Comparison of ENCODE assay signal across 14 cellular contexts in the genomic region with DNA sequence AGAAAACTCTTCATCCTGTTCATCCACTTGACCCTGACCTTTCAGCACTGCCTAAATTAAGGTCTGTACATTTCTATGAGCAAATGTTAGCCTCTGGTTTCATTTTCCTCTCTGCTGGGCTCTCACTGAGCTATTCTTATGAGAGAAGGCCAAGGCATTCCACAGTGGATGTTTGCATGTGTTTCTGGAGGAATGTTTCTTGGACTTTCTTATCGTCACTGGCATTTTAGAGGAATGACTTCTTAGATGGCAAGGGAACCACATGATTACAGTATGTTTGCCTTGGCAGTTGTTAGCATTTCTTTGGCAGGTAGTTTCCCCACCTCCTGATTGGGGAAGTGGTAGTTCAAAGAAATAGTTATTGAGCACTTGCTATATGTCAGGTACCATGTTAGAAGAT.
DNase-seq lines count a peak whose midpoint lies in the region; ATAC-seq, FAIRE-seq and TF ChIP-seq lines count a peak whose summit lies in the region.
"Had no signal": no experiment of that assay in that cellular context is flagged by ENCODE, and none has a peak within 500 bp of the region (broad histone marks: within the 10 kb centered on the region; RNA-seq: fewer than 3 reads in every experiment).

No MANE protein-coding gene starts in this region.

- peak; percentile 80 for FAIRE-seq in astrocyte (lab: Jason Lieb, UNC)

- H2AFZ ChIP-seq in astrocyte (ENCODE audit: low read depth, low read length): no peak overlapping the region

- H3K4me3 ChIP-seq in astrocyte (ENCODE audit: insufficient read depth, low read depth, low read length) (no peak overlapping the region), iPS-20b (ENCODE audit: low read length) (peak overlapping the region; percentile 37; the same call in 1 of the 2 replicates), skeletal muscle tissue (ENCODE audit: low read length in 3 of 3) (no peak overlapping the region)
- H3K4me3 ChIP-seq: right atrium auricular region had no signal

- peak overlapping the region; percentile 20 for H3K27ac ChIP-seq in astrocyte (ENCODE audit: low read depth, low read length)
- no peak overlapping the region for H3K27ac ChIP-seq in iPS-20b (ENCODE audit: low read length)
- H3K27ac ChIP-seq in skeletal muscle tissue (ENCODE audit: low read depth, low read length): peak overlapping the region; percentile 90
- H3K27ac ChIP-seq: right atrium auricular region had no signal

- H3K27me3 ChIP-seq in astrocyte (ENCODE audit: insufficient read depth, low read length) (no peaks in the 10 kb centered on the region), iPS-20b (ENCODE audit: insufficient read depth, low read length) (no peaks in the 10 kb centered on the region), skeletal muscle tissue (ENCODE audit: control insufficient read depth in 3 of 3, insufficient read depth in 3 of 3, low read length in 3 of 3) (no peaks in the 10 kb centered on the region)
- H3K27me3 ChIP-seq: right atrium auricular region had no signal

- H3K9me3 ChIP-seq in astrocyte (ENCODE audit: insufficient read depth, low read depth, low read length): no peaks in the 10 kb centered on the region
- no peaks in the 10 kb centered on the region for H3K9me3 ChIP-seq in iPS-20b (ENCODE audit: insufficient read depth, low read depth, low read length)
- no peaks in the 10 kb centered on the region for H3K9me3 ChIP-seq in skeletal muscle tissue (ENCODE audit: control insufficient read depth in 3 of 3, low read length in 3 of 3)
- H3K9me3 ChIP-seq: right atrium auricular region had no signal

- H3K79me2 ChIP-seq in astrocyte (ENCODE audit: insufficient read depth, low read length): no peaks in the 10 kb centered on the region

- DNase-seq in GM04503 (ENCODE audit: low read depth) (peak; percentile 62), astrocyte (ENCODE audit: low read depth) (peak; percentile 96), COR-L47 (lab: John Stamatoyannopoulos, UW) (no peak), NCI-H1436 (lab: John Stamatoyannopoulos, UW) (no peak)
- no peak for DNase-seq in stimulated activated CD4-positive, alpha-beta T cell treated with anti-CD3 and anti-CD28 coated beads, Interleukin-15, amount 100 ng/mL, for 24 hours
- DNase-seq: activated effector memory CD4-positive, alpha-beta T cell treated with anti-CD3 and anti-CD28 coated beads, Interleukin-2, amount 50 U/mL, for 16 hours; dermis blood vessel endothelial cell; DMS153; hypothalamus; KBM-7 had no signal

- no peaks in the 10 kb centered on the region for H4K20me1 ChIP-seq in astrocyte (ENCODE audit: insufficient read depth, low read length)

- H3K27ac Mint-ChIP-seq in astrocyte (ENCODE audit: unreplicated experiment): peak overlapping the region; percentile 20

- no peak for TF ChIP-seq CTCF in astrocyte (IDR thresholded peaks at IDR 0.05; ENCODE audit: insufficient read depth, low read depth, low read length)

- no peaks in the 10 kb centered on the region for H3K36me3 Mint-ChIP-seq in astrocyte (ENCODE audit: low read depth, unreplicated experiment)

- no peak overlapping the region for H3K4me2 ChIP-seq in astrocyte (ENCODE audit: low read length)

- H3K36me3 ChIP-seq in astrocyte (ENCODE audit: insufficient read depth, low read length) (no peaks in the 10 kb centered on the region), iPS-20b (ENCODE audit: insufficient read depth, low read depth, low read length) (no peaks in the 10 kb centered on the region), skeletal muscle tissue (ENCODE audit: control insufficient read depth in 3 of 3, insufficient read depth in 3 of 3, low read length in 3 of 3) (no peaks in the 10 kb centered on the region)
- H3K36me3 ChIP-seq: right atrium auricular region had no signal

- no peak overlapping the region for H3K4me3 Mint-ChIP-seq in astrocyte (ENCODE audit: unreplicated experiment)

- no peak for ATAC-seq in HG03159 (IDR thresholded peaks at IDR 0.05; ENCODE audit: unreplicated experiment)

- peaks cover 22% of the 10 kb centered on the region for H3K4me1 ChIP-seq in astrocyte (ENCODE audit: insufficient read depth, low read length)
- H3K4me1 ChIP-seq in iPS-20b (ENCODE audit: insufficient read depth, low read length): peaks cover 30% of the 10 kb centered on the region
- peaks cover 25 to 50% (median 30%) of the 10 kb centered on the region in 3 donors for H3K4me1 ChIP-seq in skeletal muscle tissue (ENCODE audit: control insufficient read depth in 3 of 3, insufficient read depth in 3 of 3, low read length in 3 of 3)

- H3K9ac ChIP-seq in astrocyte (ENCODE audit: low read length): no peak overlapping the region
- H3K9ac ChIP-seq in iPS-20b (ENCODE audit: low read depth, low read length): no peak overlapping the region
- no peak overlapping the region for H3K9ac ChIP-seq in skeletal muscle tissue (ENCODE audit: low read depth in 1 of 3, low read length in 3 of 3)

- peaks cover 22% of the 10 kb centered on the region for H3K4me1 Mint-ChIP-seq in astrocyte (ENCODE audit: low read depth, unreplicated experiment)

- no peaks in the 10 kb centered on the region for H3K27me3 Mint-ChIP-seq in astrocyte (ENCODE audit: low read depth, unreplicated experiment)

- peaks cover 2% of the 10 kb centered on the region for H3K9me3 Mint-ChIP-seq in astrocyte (ENCODE audit: unreplicated experiment)

Comparison
In these comparisons a context has a peak if more than half of its experiments do, and no peak if none do; other contexts are left out.
1. DNase-seq: peak in GM04503 (single experiment) and astrocyte (single experiment); none in COR-L47 (single experiment), NCI-H1436 (single experiment) and stimulated activated CD4-positive, alpha-beta T cell treated with anti-CD3 and anti-CD28 coated beads, Interleukin-15, amount 100 ng/mL, for 24 hours (single experiment).